In the genomic region with DNA sequence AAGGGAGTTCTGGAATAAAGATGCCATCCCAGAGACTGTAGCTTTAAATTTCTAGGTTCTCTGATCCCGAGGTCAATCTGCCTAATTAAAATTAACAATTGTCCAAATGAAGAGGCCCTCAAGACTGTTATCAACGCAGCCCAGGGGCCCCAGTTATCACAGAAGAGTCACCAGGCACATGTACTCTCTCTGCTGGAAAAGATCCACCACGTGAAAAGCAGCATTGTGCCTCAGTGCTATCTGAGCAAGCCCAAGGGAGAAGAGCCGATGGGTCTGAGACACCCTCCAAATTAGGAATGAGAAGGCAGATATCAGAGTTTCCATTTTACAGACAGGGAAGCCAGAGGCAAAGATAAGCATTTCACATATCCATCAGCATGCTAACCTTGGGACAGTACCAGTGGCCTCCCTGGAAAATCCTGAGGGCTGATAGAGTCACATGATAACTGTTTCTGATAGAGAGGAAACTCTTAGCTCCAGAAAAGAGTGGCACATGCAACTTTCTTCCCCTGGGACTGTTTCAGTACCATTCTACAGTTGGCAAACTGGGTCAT, we compare ENCODE assay signal across 1 cellular context.
TF ChIP-seq lines count a peak whose summit lies in the region.

No MANE protein-coding gene starts in this region.

TF ChIP-seq in WTC11, 78 proteins besides CTCF, POLR2A, EP300 and RAD21:
- no peak for TF ChIP-seq CREB1 (CRISPR knock-in tag; IDR thresholded peaks at IDR 0.05)
- TF ChIP-seq NR3C1 (CRISPR knock-in tag; conservative IDR thresholded peaks at IDR 0.05; ENCODE audit: low read depth): no peak
- no peak for TF ChIP-seq NR2C2 (CRISPR knock-in tag; IDR thresholded peaks at IDR 0.05)
- TF ChIP-seq FOXP1 (CRISPR knock-in tag; IDR thresholded peaks at IDR 0.05; ENCODE audit: borderline replicate concordance): no peak
- TF ChIP-seq ESRRA (CRISPR knock-in tag; IDR thresholded peaks at IDR 0.05; ENCODE audit: borderline replicate concordance): no peak
- no peak for TF ChIP-seq ELF4 (CRISPR knock-in tag; IDR thresholded peaks at IDR 0.05; ENCODE audit: low read depth)
- no peak for TF ChIP-seq SMAD3 (CRISPR knock-in tag; IDR thresholded peaks at IDR 0.05; ENCODE audit: borderline replicate concordance)
- no peak for TF ChIP-seq SMAD4 (CRISPR knock-in tag; IDR thresholded peaks at IDR 0.05)
- TF ChIP-seq USF1 (CRISPR knock-in tag; IDR thresholded peaks at IDR 0.05): no peak
- TF ChIP-seq ZNF219 (CRISPR knock-in tag; IDR thresholded peaks at IDR 0.05; ENCODE audit: borderline replicate concordance): no peak
- TF ChIP-seq ETV6 (CRISPR knock-in tag; IDR thresholded peaks at IDR 0.05): no peak
- TF ChIP-seq EMX1 (CRISPR knock-in tag; IDR thresholded peaks at IDR 0.05): no peak
- no peak for TF ChIP-seq ZNF121 (CRISPR knock-in tag; IDR thresholded peaks at IDR 0.05)
- TF ChIP-seq ZNF416 (CRISPR knock-in tag; IDR thresholded peaks at IDR 0.05): no peak
- no peak for TF ChIP-seq ZNF423 (CRISPR knock-in tag; IDR thresholded peaks at IDR 0.05)
- TF ChIP-seq ZNF532 (CRISPR knock-in tag; IDR thresholded peaks at IDR 0.05; ENCODE audit: borderline replicate concordance): no peak
TF ChIP-seq in WTC11: peak in this region for 0.
